In the genomic region with DNA sequence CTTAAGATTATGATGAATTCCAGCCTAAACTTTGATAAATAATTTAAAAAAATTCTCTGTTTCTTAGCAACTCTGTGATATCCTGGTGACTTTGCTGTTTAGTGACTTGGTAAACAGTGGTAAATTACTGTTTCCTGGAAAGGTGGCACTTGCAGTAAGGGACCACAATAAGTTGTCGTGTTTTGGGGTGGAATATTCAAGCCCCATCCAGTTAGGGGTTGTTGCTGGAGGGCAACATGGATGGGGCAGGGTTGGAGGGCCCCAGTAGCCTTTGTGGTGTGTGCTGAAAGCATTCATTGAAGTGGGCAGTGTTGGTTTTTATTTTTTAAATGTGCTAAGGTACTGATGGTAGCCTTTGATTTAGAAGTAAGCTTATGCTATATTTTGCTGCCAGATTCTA, we compare ENCODE assay signal across 9 cellular contexts. TPM values are rescaled to one million over a fixed set of nuclear protein-coding genes. Genes with fewer than 3 reads are reported as not detected.
DNase-seq lines count a peak whose midpoint lies in the region; ATAC-seq lines count a peak whose summit lies in the region.
"Had no signal": no experiment of that assay in that cellular context is flagged by ENCODE, and none has a peak within 500 bp of the region (broad histone marks: within the 10 kb centered on the region; RNA-seq: fewer than 3 reads in every experiment).

No MANE protein-coding gene starts in this region.

- no peak for DNase-seq in activated naive CD8-positive, alpha-beta T cell treated with anti-CD3 and anti-CD28 coated beads, Interleukin-2, amount 10 ng/mL, durations not matched to agents 7 days and 5 days
- no peak for DNase-seq in stimulated activated effector memory CD8-positive, alpha-beta T cell treated with anti-CD3 and anti-CD28 coated beads, Interleukin-12 subunit alpha, Interleukin-12 subunit beta, amount 100 ng/mL, for 72 hours (ENCODE audit: low spot score in 2 of 2)
- DNase-seq in NCI-H2081 treated with DMSO at 0.1 percent for 48 hours (lab: John Stamatoyannopoulos, UW) (no peak), NCI-H1048 (lab: John Stamatoyannopoulos, UW) (no peak), left cardiac atrium (no peak)
- no peak for DNase-seq in stimulated activated naive CD4-positive, alpha-beta T cell treated with Interleukin-2 at 50 U/mL for 16 hours (lab: John Stamatoyannopoulos, UW)
- DNase-seq: ovary had no signal

- peak overlapping the region; percentile 100 for H3K27ac Mint-ChIP-seq in activated naive CD8-positive, alpha-beta T cell treated with anti-CD3 and anti-CD28 coated beads, Interleukin-2, amount 10 ng/mL, durations not matched to agents 7 days and 5 days
- peak overlapping the region; percentile 95 for H3K27ac Mint-ChIP-seq in stimulated activated effector memory CD8-positive, alpha-beta T cell treated with anti-CD3 and anti-CD28 coated beads, Interleukin-12 subunit alpha, Interleukin-12 subunit beta, amount 100 ng/mL, for 72 hours

- no peaks in the 10 kb centered on the region for H3K27me3 Mint-ChIP-seq in activated naive CD8-positive, alpha-beta T cell treated with anti-CD3 and anti-CD28 coated beads, Interleukin-2, amount 10 ng/mL, durations not matched to agents 7 days and 5 days

- peak; percentile 1 for ATAC-seq in GM19351 (IDR thresholded peaks at IDR 0.05; ENCODE audit: unreplicated experiment)
- peak; percentile 1 for ATAC-seq in HG03135 (IDR thresholded peaks at IDR 0.05; ENCODE audit: unreplicated experiment)
- ATAC-seq in activated naive CD8-positive, alpha-beta T cell treated with anti-CD3 and anti-CD28 coated beads, Interleukin-2, amount 10 ng/mL, durations not matched to agents 7 days and 5 days (ENCODE audit: low read depth): no peak
- ATAC-seq in stimulated activated effector memory CD8-positive, alpha-beta T cell treated with anti-CD3 and anti-CD28 coated beads, Interleukin-12 subunit alpha, Interleukin-12 subunit beta, amount 100 ng/mL, for 72 hours: no peak
- ATAC-seq in left cardiac atrium: no peak

- H3K4me3 Mint-ChIP-seq in activated naive CD8-positive, alpha-beta T cell treated with anti-CD3 and anti-CD28 coated beads, Interleukin-2, amount 10 ng/mL, durations not matched to agents 7 days and 5 days: peak overlapping the region; percentile 90
- peak overlapping the region; percentile 78 for H3K4me3 Mint-ChIP-seq in stimulated activated effector memory CD8-positive, alpha-beta T cell treated with anti-CD3 and anti-CD28 coated beads, Interleukin-12 subunit alpha, Interleukin-12 subunit beta, amount 100 ng/mL, for 72 hours

- POLR2A ChIA-PET in activated naive CD8-positive, alpha-beta T cell treated with anti-CD3 and anti-CD28 coated beads, Interleukin-2, amount 10 ng/mL, durations not matched to agents 7 days and 5 days (lab: Charles Lee): interaction anchor here (0.7 to 6.4 kb wide), 10 partner anchors 10 to 186 kb away, joined by 3 to 88 read pairs (median 4); no protein-coding TSS in a partner anchor

- intact Hi-C loops in left cardiac atrium (cut with DNase I): no loop called here

- H3K4me1 Mint-ChIP-seq in activated naive CD8-positive, alpha-beta T cell treated with anti-CD3 and anti-CD28 coated beads, Interleukin-2, amount 10 ng/mL, durations not matched to agents 7 days and 5 days: peaks cover 61% of the 10 kb centered on the region
- H3K4me1 Mint-ChIP-seq in stimulated activated effector memory CD8-positive, alpha-beta T cell treated with anti-CD3 and anti-CD28 coated beads, Interleukin-12 subunit alpha, Interleukin-12 subunit beta, amount 100 ng/mL, for 72 hours: peaks cover 62% of the 10 kb centered on the region

- H3K36me3 Mint-ChIP-seq in activated naive CD8-positive, alpha-beta T cell treated with anti-CD3 and anti-CD28 coated beads, Interleukin-2, amount 10 ng/mL, durations not matched to agents 7 days and 5 days: peaks cover 8% of the 10 kb centered on the region
- peaks cover 10% of the 10 kb centered on the region for H3K36me3 Mint-ChIP-seq in stimulated activated effector memory CD8-positive, alpha-beta T cell treated with anti-CD3 and anti-CD28 coated beads, Interleukin-12 subunit alpha, Interleukin-12 subunit beta, amount 100 ng/mL, for 72 hours

- H3K9me3 Mint-ChIP-seq in activated naive CD8-positive, alpha-beta T cell treated with anti-CD3 and anti-CD28 coated beads, Interleukin-2, amount 10 ng/mL, durations not matched to agents 7 days and 5 days: no peaks in the 10 kb centered on the region
- H3K9me3 Mint-ChIP-seq in stimulated activated effector memory CD8-positive, alpha-beta T cell treated with anti-CD3 and anti-CD28 coated beads, Interleukin-12 subunit alpha, Interleukin-12 subunit beta, amount 100 ng/mL, for 72 hours: no peaks in the 10 kb centered on the region

RNA-seq across cellular contexts. Expression of a gene that starts 30.3 kb away (rescaled TPM):
- 10 to 100 TPM; 75.2 to 79.8 TPM for total RNA-seq in activated naive CD8-positive, alpha-beta T cell treated with anti-CD3 and anti-CD28 coated beads, Interleukin-2, amount 10 ng/mL, durations not matched to agents 7 days and 5 days
- 10 to 100 TPM; 29.9 to 36.3 TPM for total RNA-seq in left cardiac atrium

Comparison
In these comparisons a context has a peak if more than half of its experiments do, and no peak if none do; other contexts are left out.
1. ATAC-seq: peak in GM19351 (single experiment) and HG03135 (single experiment); none in activated naive CD8-positive, alpha-beta T cell treated with anti-CD3 and anti-CD28 coated beads, Interleukin-2, amount 10 ng/mL, durations not matched to agents 7 days and 5 days (single experiment), stimulated activated effector memory CD8-positive, alpha-beta T cell treated with anti-CD3 and anti-CD28 coated beads, Interleukin-12 subunit alpha, Interleukin-12 subunit beta, amount 100 ng/mL, for 72 hours (single experiment) and left cardiac atrium (0 of 2).